Comparison of ENCODE assay signal across 11 cellular contexts in the genomic region with DNA sequence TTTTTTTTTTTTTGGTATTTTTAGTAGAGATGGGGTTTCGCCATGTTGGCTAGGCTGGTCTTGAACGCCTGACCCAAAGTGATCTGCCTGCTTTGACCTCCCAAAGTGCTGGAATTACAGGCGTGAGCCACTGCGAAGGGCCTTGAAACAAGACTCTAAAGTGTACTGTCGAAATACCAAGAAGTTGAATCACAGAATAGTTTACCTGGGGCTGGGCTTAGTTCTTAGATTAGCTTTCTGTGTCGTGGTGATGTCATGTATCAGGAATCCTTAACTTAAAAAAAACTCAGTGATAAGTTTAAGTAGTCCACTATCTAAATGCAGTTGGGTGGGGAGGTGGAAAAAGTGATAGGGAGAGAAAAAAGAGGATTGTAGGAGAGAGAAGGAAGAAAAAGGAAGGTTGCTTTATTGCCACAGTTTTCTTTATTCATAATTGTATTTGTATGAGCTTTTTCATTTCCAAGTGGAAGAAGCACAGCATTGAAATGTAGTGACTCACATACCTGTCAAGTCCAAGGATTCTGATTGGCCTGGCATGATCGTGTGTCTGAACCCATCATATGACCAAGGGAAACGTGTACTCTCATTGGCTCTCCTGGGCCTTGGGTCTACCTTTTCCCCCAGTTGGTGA. TPM values are rescaled to one million over a fixed set of nuclear protein-coding genes. Genes with fewer than 3 reads are reported as not detected.
DNase-seq lines count a peak whose midpoint lies in the region; ATAC-seq, FAIRE-seq and TF ChIP-seq lines count a peak whose summit lies in the region.
"Had no signal": no experiment of that assay in that cellular context is flagged by ENCODE, and none has a peak within 500 bp of the region (broad histone marks: within the 10 kb centered on the region; RNA-seq: fewer than 3 reads in every experiment).

No MANE protein-coding gene starts in this region.

- no peaks in the 10 kb centered on the region for H3K36me3 Mint-ChIP-seq in activated naive CD8-positive, alpha-beta T cell treated with anti-CD3 and anti-CD28 coated beads for 36 hours

- no peak overlapping the region for H3K9ac ChIP-seq in HepG2 (ENCODE audit: insufficient read depth, low read depth, low read length)

- intact Hi-C loops in body of pancreas (cut with DNase I) (no loop called here), HepG2 (cut with micrococcal nuclease; ENCODE audit: unreplicated experiment) (no loop called here)

- no peak overlapping the region for H3K4me3 ChIP-seq in ACC112 (ENCODE audit: low read depth, low read length)
- no peak overlapping the region for H3K4me3 ChIP-seq in body of pancreas
- H3K4me3 ChIP-seq in HepG2 (replicated peaks in 1 of 3; ENCODE audit: insufficient read depth in 1 of 3, low read depth in 2 of 3, low read length in 3 of 3) = no peak overlapping the region
- H3K4me3 ChIP-seq: SK-N-MC had no signal

- 49 to 61% methylated on average over 8 of the region's 8 CpGs for WGBS in body of pancreas, 2 donors
- 97% methylated on average over 8 of the region's 8 CpGs for WGBS in HepG2 (ENCODE audit: low lambda C conversion rate)

- no peak overlapping the region for H3K4me2 ChIP-seq in HepG2 (ENCODE audit: low read depth, low read length)

- DNase-seq in HT1080 (ENCODE audit: low read depth) (peak; percentile 97), body of pancreas (peak; percentile 15 to 25 (median 16)), HepG2 (ENCODE audit: low spot score) (no peak), germinal center (ENCODE audit: low spot score) (no peak), cerebellum (ENCODE audit: low spot score) (no peak)
- no peak for DNase-seq in activated naive CD8-positive, alpha-beta T cell treated with anti-CD3 and anti-CD28 coated beads for 36 hours
- DNase-seq: activated naive CD4-positive, alpha-beta T cell treated with Interleukin-2 at 50 U/mL for 16 hours; midbrain had no signal

- no peak for TF ChIP-seq POLR2A in body of pancreas (IDR thresholded peaks at IDR 0.05)
- no peak for TF ChIP-seq POLR2A in HepG2 (IDR thresholded peaks at IDR 0.05; ENCODE audit: insufficient read depth in 1 of 2, low read depth in 2 of 2, low read length in 2 of 2)

- H3K4me1 ChIP-seq in ACC112 (ENCODE audit: control insufficient read depth, insufficient read depth, low read length, unreplicated experiment) = peaks cover 35% of the 10 kb centered on the region
- peaks cover 4% of the 10 kb centered on the region for H3K4me1 ChIP-seq in body of pancreas
- peaks cover 9% of the 10 kb centered on the region; the same call in 1 of the 2 replicates for H3K4me1 ChIP-seq in HepG2 (ENCODE audit: insufficient read depth, low read length)

- no peaks in the 10 kb centered on the region for H3K4me1 Mint-ChIP-seq in activated naive CD8-positive, alpha-beta T cell treated with anti-CD3 and anti-CD28 coated beads for 36 hours

- no peak for TF ChIP-seq RAD21 in HepG2 (CRISPR knock-in tag; IDR thresholded peaks at IDR 0.05)

- no peak overlapping the region for H3K27ac Mint-ChIP-seq in activated naive CD8-positive, alpha-beta T cell treated with anti-CD3 and anti-CD28 coated beads for 36 hours

- no peak overlapping the region for H3K4me3 Mint-ChIP-seq in activated naive CD8-positive, alpha-beta T cell treated with anti-CD3 and anti-CD28 coated beads for 36 hours

- POLR2A ChIA-PET in HepG2 (lab: Yijun Ruan, JAX) = no interaction called here

- BruUV-seq in HepG2 (replicated peaks; lab: Mats Ljungman, UMichigan) = no TSS peak

- H3K27ac ChIP-seq in ACC112 (ENCODE audit: low read depth, low read length) (peak overlapping the region; percentile 62), body of pancreas (peak overlapping the region in 3 of 4 donors; percentile 17 to 50 (median 37)), HepG2 (ENCODE audit: extremely low read length, insufficient read depth, low read length) (no peak overlapping the region)
- H3K27ac ChIP-seq: SK-N-MC had no signal

- H2AFZ ChIP-seq in ACC112 (ENCODE audit: low read length, unreplicated experiment) = no peak overlapping the region
- no peak overlapping the region for H2AFZ ChIP-seq in HepG2 (ENCODE audit: low read length)

- TF ChIP-seq EP300 in HepG2 (IDR thresholded peaks at IDR 0.05; ENCODE audit: low read depth in 2 of 2, low read length in 2 of 2) (no peak), HepG2 (CRISPR knock-in tag; IDR thresholded peaks at IDR 0.05; ENCODE audit: borderline replicate concordance) (no peak)

- TF ChIP-seq CTCF in body of pancreas (IDR thresholded peaks at IDR 0.05) (no peak), HepG2 (CRISPR knock-in tag; IDR thresholded peaks at IDR 0.05) (no peak)

- peak; percentile 80 for ATAC-seq in body of pancreas
- no peak for ATAC-seq in HepG2
- ATAC-seq in HG03045 (IDR thresholded peaks at IDR 0.05; ENCODE audit: unreplicated experiment) = no peak

- H3K36me3 ChIP-seq in ACC112 (ENCODE audit: insufficient read depth, low read length) (peaks cover 12% of the 10 kb centered on the region), body of pancreas (replicated peaks in 1 of 2; ENCODE audit: insufficient read depth in 1 of 2, low read depth in 2 of 2) (no peaks in the 10 kb centered on the region), HepG2 (replicated peaks in 1 of 2; ENCODE audit: control insufficient read depth in 1 of 2, insufficient read depth in 2 of 2, low read length in 2 of 2) (no peaks in the 10 kb centered on the region; a peak in 1 of 5 replicates)

- CTCF ChIA-PET in HepG2 (lab: Yijun Ruan, JAX; ENCODE audit: low intra/inter-chr PET ratio, low total read pairs) = no interaction called here

- no peaks in the 10 kb centered on the region for H3K27me3 ChIP-seq in ACC112 (ENCODE audit: insufficient read depth, low read length)
- no peaks in the 10 kb centered on the region for H3K27me3 ChIP-seq in body of pancreas
- no peaks in the 10 kb centered on the region for H3K27me3 ChIP-seq in HepG2 (ENCODE audit: control insufficient read depth in 1 of 2, insufficient read depth in 2 of 2, low read length in 2 of 2)

- H3K9me3 ChIP-seq in body of pancreas (no peaks in the 10 kb centered on the region), HepG2 (ENCODE audit: low read length) (peaks cover 2% of the 10 kb centered on the region; the same call in 1 of the 2 replicates)

- no peak for FAIRE-seq in HepG2 (lab: Jason Lieb, UNC)

- H3K27me3 Mint-ChIP-seq in activated naive CD8-positive, alpha-beta T cell treated with anti-CD3 and anti-CD28 coated beads for 36 hours = no peaks in the 10 kb centered on the region

- no peaks in the 10 kb centered on the region for H4K20me1 ChIP-seq in HepG2 (ENCODE audit: insufficient read depth, low read length)

- no peaks in the 10 kb centered on the region for H3K9me3 Mint-ChIP-seq in activated naive CD8-positive, alpha-beta T cell treated with anti-CD3 and anti-CD28 coated beads for 36 hours

- in situ Hi-C loops in HepG2 (cut with HindIII; ENCODE audit: extremely low pct_ligation_motif_present, low pct_unique_long_range_greater_than_20kb) = no loop called here

- H3K79me2 ChIP-seq in ACC112 (ENCODE audit: control insufficient read depth, insufficient read depth, low read length, unreplicated experiment) = peaks cover 84% of the 10 kb centered on the region
- H3K79me2 ChIP-seq in HepG2 (ENCODE audit: insufficient read depth, low read length) = peaks cover 68% of the 10 kb centered on the region

RNA-seq across cellular contexts. Expression of gene ITSN1, which starts 13.4 kb away (rescaled TPM):
- total RNA-seq in HT1080 (2014; rRNA removed; shearing (Covaris generic)) = 25.9 and 29.2 TPM in 2 replicates
- 19.9 and 20.0 TPM in 2 replicates for polyA plus RNA-seq in HT1080 (2015; cell fraction: cytosol; rRNA removed)
- polyA plus RNA-seq in HT1080 (2015; cell fraction: nucleus; rRNA removed) = 41.4 and 46.5 TPM in 2 replicates
- 10 to 100 TPM; 15.0 to 47.5 TPM for total RNA-seq in body of pancreas
- 20.9 and 26.1 TPM in 2 replicates for total RNA-seq in HepG2 (2016; rRNA removed; fragmentation: Illumina TruSeq; extraction: Trizol)
- 7.4 and 8.4 TPM in 2 replicates for total RNA-seq in HepG2 (2016; cell fraction: cytosol; rRNA removed; fragmentation: Illumina TruSeq; extraction: Trizol; ENCODE audit: low read depth)
- total RNA-seq in HepG2 (2016; cell fraction: insoluble cytoplasmic fraction; rRNA removed; fragmentation: Illumina TruSeq; extraction: Trizol) = 19.4 and 27.9 TPM in 2 replicates
- total RNA-seq in HepG2 (2016; cell fraction: membrane; rRNA removed; fragmentation: Illumina TruSeq; extraction: Trizol) = 12.5 and 13.9 TPM in 2 replicates
- 28.9 and 34.6 TPM in 2 replicates for total RNA-seq in HepG2 (2016; cell fraction: nucleus; rRNA removed; fragmentation: Illumina TruSeq; extraction: Trizol)
- polyA plus RNA-seq in HepG2 (2011; rRNA removed) = 32.2 and 33.8 TPM in 2 replicates
- polyA plus RNA-seq in HepG2 (2011; cell fraction: cytosol; rRNA removed) = 17.7 and 19.5 TPM in 2 replicates
- polyA plus RNA-seq in HepG2 (2011; cell fraction: nucleus; rRNA removed) = 77.2 and 113 TPM in 2 replicates
- 17.9 and 21.0 TPM in 2 replicates for polyA plus RNA-seq in HepG2 (2012)
- polyA plus RNA-seq in HepG2 (2016; cell fraction: cytosol; fragmentation: Illumina TruSeq; extraction: Trizol; ENCODE audit: low read depth) = 2.1 and 2.2 TPM in 2 replicates
- 19.9 and 26.2 TPM in 2 replicates for polyA plus RNA-seq in HepG2 (2016; cell fraction: insoluble cytoplasmic fraction; fragmentation: Illumina TruSeq; extraction: Trizol; ENCODE audit: low read depth)
- 5.9 and 7.6 TPM in 2 replicates for polyA plus RNA-seq in HepG2 (2016; cell fraction: membrane; fragmentation: Illumina TruSeq; extraction: Trizol; ENCODE audit: low read depth)
- 54.1 and 57.5 TPM in 2 replicates for polyA plus RNA-seq in HepG2 (2016; cell fraction: nucleus; fragmentation: Illumina TruSeq; extraction: Trizol; ENCODE audit: insufficient read depth, low read depth)
- polyA minus RNA-seq in HepG2 (2011; rRNA and poly(A)+ RNA removed; ENCODE audit: low replicate concordance) = 30.7 and 84.5 TPM in 2 replicates
- polyA minus RNA-seq in HepG2 (2011; cell fraction: cytosol; rRNA and poly(A)+ RNA removed) = 12.0 and 17.5 TPM in 2 replicates
- polyA minus RNA-seq in HepG2 (2011; cell fraction: nucleus; rRNA and poly(A)+ RNA removed) = 48.5 and 64.6 TPM in 2 replicates
- 1 to 10 TPM; 3.6 to 6.6 TPM for total RNA-seq in activated naive CD8-positive, alpha-beta T cell treated with anti-CD3 and anti-CD28 coated beads for 36 hours
- total RNA-seq in cerebellum = 83.7 TPM

RNA-seq across cellular contexts. Expression of gene CRYZL1, which starts 14.2 kb away (rescaled TPM):
- 8.1 and 23.2 TPM in 2 replicates for total RNA-seq in HT1080 (2014; rRNA removed; shearing (Covaris generic))
- polyA plus RNA-seq in HT1080 (2015; cell fraction: cytosol; rRNA removed) = 25.4 and 27.7 TPM in 2 replicates
- 54.2 and 66.2 TPM in 2 replicates for polyA plus RNA-seq in HT1080 (2015; cell fraction: nucleus; rRNA removed)
- 10 to 100 TPM; 22.3 to 31.6 TPM for total RNA-seq in body of pancreas
- total RNA-seq in HepG2 (2016; rRNA removed; fragmentation: Illumina TruSeq; extraction: Trizol) = 20.3 and 25.9 TPM in 2 replicates
- 5.2 and 7.4 TPM in 2 replicates for total RNA-seq in HepG2 (2016; cell fraction: cytosol; rRNA removed; fragmentation: Illumina TruSeq; extraction: Trizol; ENCODE audit: low read depth)
- total RNA-seq in HepG2 (2016; cell fraction: insoluble cytoplasmic fraction; rRNA removed; fragmentation: Illumina TruSeq; extraction: Trizol) = 16.8 and 18.9 TPM in 2 replicates
- total RNA-seq in HepG2 (2016; cell fraction: membrane; rRNA removed; fragmentation: Illumina TruSeq; extraction: Trizol) = 8.0 and 10.8 TPM in 2 replicates
- total RNA-seq in HepG2 (2016; cell fraction: nucleus; rRNA removed; fragmentation: Illumina TruSeq; extraction: Trizol) = 21.2 and 22.0 TPM in 2 replicates
- 27.7 and 29.9 TPM in 2 replicates for polyA plus RNA-seq in HepG2 (2011; rRNA removed)
- 7.0 and 10.2 TPM in 2 replicates for polyA plus RNA-seq in HepG2 (2011; cell fraction: cytosol; rRNA removed)
- polyA plus RNA-seq in HepG2 (2011; cell fraction: nucleus; rRNA removed) = 39.4 and 46.1 TPM in 2 replicates
- 19.7 and 20.7 TPM in 2 replicates for polyA plus RNA-seq in HepG2 (2012)
- polyA plus RNA-seq in HepG2 (2016; cell fraction: cytosol; fragmentation: Illumina TruSeq; extraction: Trizol; ENCODE audit: low read depth) = 5.9 and 7.3 TPM in 2 replicates
- polyA plus RNA-seq in HepG2 (2016; cell fraction: insoluble cytoplasmic fraction; fragmentation: Illumina TruSeq; extraction: Trizol; ENCODE audit: low read depth) = 21.3 and 22.3 TPM in 2 replicates
- 5.9 and 6.0 TPM in 2 replicates for polyA plus RNA-seq in HepG2 (2016; cell fraction: membrane; fragmentation: Illumina TruSeq; extraction: Trizol; ENCODE audit: low read depth)
- polyA plus RNA-seq in HepG2 (2016; cell fraction: nucleus; fragmentation: Illumina TruSeq; extraction: Trizol; ENCODE audit: insufficient read depth, low read depth) = 28.2 and 41.4 TPM in 2 replicates
- polyA minus RNA-seq in HepG2 (2011; rRNA and poly(A)+ RNA removed; ENCODE audit: low replicate concordance) = 6.0 and 23.4 TPM in 2 replicates
- polyA minus RNA-seq in HepG2 (2011; cell fraction: cytosol; rRNA and poly(A)+ RNA removed) = 5.8 and 7.4 TPM in 2 replicates
- polyA minus RNA-seq in HepG2 (2011; cell fraction: nucleus; rRNA and poly(A)+ RNA removed) = 58.7 and 70.7 TPM in 2 replicates
- total RNA-seq in activated naive CD8-positive, alpha-beta T cell treated with anti-CD3 and anti-CD28 coated beads for 36 hours = 10 to 100 TPM; 22.7 to 29.6 TPM
- 52.4 TPM for total RNA-seq in cerebellum

Comparison
In these comparisons a context has a peak if more than half of its experiments do, and no peak if none do; other contexts are left out.
1. DNase-seq: peak in HT1080 (single experiment) and body of pancreas (4 of 4); none in HepG2 (single experiment), activated naive CD8-positive, alpha-beta T cell treated with anti-CD3 and anti-CD28 coated beads for 36 hours (single experiment), germinal center (single experiment) and cerebellum (single experiment).